Comparison of ENCODE assay signal across 10 cellular contexts in genomic region chr5:141941307-141941706, GRCh38. TPM values are rescaled to one million over a fixed set of nuclear protein-coding genes. Genes with fewer than 3 reads are reported as not detected.
DNase-seq lines count a peak whose midpoint lies in the region; ATAC-seq, FAIRE-seq and TF ChIP-seq lines count a peak whose summit lies in the region.
"Had no signal": no experiment of that assay in that cellular context is flagged by ENCODE, and none has a peak within 500 bp of the region (broad histone marks: within the 10 kb centered on the region; RNA-seq: fewer than 3 reads in every experiment).

No MANE protein-coding gene starts in this region.

- H3K27ac Mint-ChIP-seq in T-cell: peak overlapping the region; percentile 48 to 65
- H3K27ac Mint-ChIP-seq: activated T-helper 1 cell treated with anti-CD3 and anti-CD28 coated beads, Interleukin-12 subunit alpha, Interleukin-12 subunit beta, Interleukin-2, Interleukin-4 antibody, amounts not matched to agents 30 ng/mL and 10 ng/mL and 1 ng/mL, durations not matched to agents 14 hours and 24 hours and 36 hours had no signal

- peaks cover 2 to 49% (median 41%) of the 10 kb centered on the region in 9 donors for H3K4me1 ChIP-seq in heart right ventricle
- peaks cover 3% of the 10 kb centered on the region for H3K4me1 ChIP-seq in smooth muscle cell (ENCODE audit: low read depth)

- CTCF ChIA-PET in T-cell (lab: Charles Lee): interaction anchor here in 1 of 2 donors (0.6 to 2.0 kb wide), 2 partner anchors 18 to 19 kb away, joined by 3 to 9 read pairs; no protein-coding TSS in a partner anchor

- H3K27ac ChIP-seq in heart right ventricle (peak overlapping the region in 8 of 10 donors; percentile 34 to 77 (median 56)), smooth muscle cell (ENCODE audit: low read depth) (peak overlapping the region; percentile 34)

- intact Hi-C loops in heart right ventricle (cut with DNase I): no loop called here

- H3K27me3 ChIP-seq in heart right ventricle (no peaks in the 10 kb centered on the region), smooth muscle cell (ENCODE audit: low read depth) (no peaks in the 10 kb centered on the region)

- 54 to 76% methylated on average over 6 of the region's 6 CpGs for WGBS in heart right ventricle, 2 donors
- 82% methylated on average over 6 of the region's 6 CpGs for WGBS in smooth muscle cell (ENCODE audit: low lambda C conversion rate)

- H3K4me2 ChIP-seq in smooth muscle cell: peak overlapping the region; percentile 30

- no peak for FAIRE-seq in D721Med (lab: Jason Lieb, UNC)

- H4K20me1 ChIP-seq in smooth muscle cell (ENCODE audit: low read depth): peaks cover 5% of the 10 kb centered on the region

- peaks cover 20% of the 10 kb centered on the region for H3K36me3 Mint-ChIP-seq in T-cell

- H3K9me3 ChIP-seq in heart right ventricle (no peaks in the 10 kb centered on the region), smooth muscle cell (replicated peaks; ENCODE audit: low read depth) (no peaks in the 10 kb centered on the region)

- peaks cover 0 to 9% (median 2%) of the 10 kb centered on the region in 3 donors for H3K4me1 Mint-ChIP-seq in T-cell

- no peak overlapping the region for H3K4me3 Mint-ChIP-seq in T-cell
- H3K4me3 Mint-ChIP-seq: activated T-helper 1 cell treated with anti-CD3 and anti-CD28 coated beads, Interleukin-12 subunit alpha, Interleukin-12 subunit beta, Interleukin-2, Interleukin-4 antibody, amounts not matched to agents 30 ng/mL and 10 ng/mL and 1 ng/mL, durations not matched to agents 14 hours and 24 hours and 36 hours had no signal

- TF ChIP-seq CTCF in heart right ventricle (IDR thresholded peaks at IDR 0.05) (no peak), smooth muscle cell (IDR thresholded peaks at IDR 0.05; ENCODE audit: borderline replicate concordance, insufficient read depth, poor library complexity, severe bottlenecking) (no peak), D721Med (IDR thresholded peaks at IDR 0.05; ENCODE audit: insufficient read depth, missing control alignments) (no peak)

- POLR2A ChIA-PET in T-cell (lab: Charles Lee): interaction anchor here (1.2 to 1.5 kb wide), 2 partner anchors 10 to 18 kb away, joined by 3 to 4 read pairs; no protein-coding TSS in a partner anchor

- H3K9ac ChIP-seq in smooth muscle cell (ENCODE audit: low read depth): no peak overlapping the region

- no peak overlapping the region for H3K4me3 ChIP-seq in heart right ventricle
- H3K4me3 ChIP-seq in smooth muscle cell: no peak overlapping the region

- no peaks in the 10 kb centered on the region for H3K27me3 Mint-ChIP-seq in T-cell

- H3K9me3 Mint-ChIP-seq in T-cell: no peaks in the 10 kb centered on the region
- H3K9me3 Mint-ChIP-seq: activated T-helper 1 cell treated with anti-CD3 and anti-CD28 coated beads, Interleukin-12 subunit alpha, Interleukin-12 subunit beta, Interleukin-2, Interleukin-4 antibody, amounts not matched to agents 30 ng/mL and 10 ng/mL and 1 ng/mL, durations not matched to agents 14 hours and 24 hours and 36 hours had no signal

- no peaks in the 10 kb centered on the region for H3F3A ChIP-seq in smooth muscle cell (ENCODE audit: low read depth)

- DNase-seq in ELR (ENCODE audit: low read depth) (peak; percentile 27), T-cell (no peak), heart right ventricle (no peak), smooth muscle cell (lab: John Stamatoyannopoulos, UW; ENCODE audit: unreplicated experiment) (no peak), SK-N-DZ (ENCODE audit: low spot score) (no peak), D721Med (ENCODE audit: insufficient read length, low spot score) (no peak)
- no peak for DNase-seq in activated T-cell treated with anti-CD3 and anti-CD28 coated beads, Interleukin-2, amount 50 U/mL, for 1 hour
- DNase-seq: midbrain had no signal

- H3K79me2 ChIP-seq in smooth muscle cell (ENCODE audit: low read depth): no peaks in the 10 kb centered on the region

- no peak overlapping the region for H2AFZ ChIP-seq in smooth muscle cell (ENCODE audit: low read depth)

- H3K36me3 ChIP-seq in heart right ventricle: peaks cover 0 to 68% (median 30%) of the 10 kb centered on the region in 9 donors
- no peaks in the 10 kb centered on the region for H3K36me3 ChIP-seq in smooth muscle cell (ENCODE audit: low read depth)

- ATAC-seq in T-cell (replicated peaks in 1 of 4): no peak
- ATAC-seq in heart right ventricle: peak in 7 of 8 donors; percentile 7 to 46 (median 28)
- ATAC-seq in HG03565 (IDR thresholded peaks at IDR 0.05; ENCODE audit: unreplicated experiment): no peak

RNA-seq across cellular contexts. Expression of gene PCDH12, which starts 16.7 kb away (rescaled TPM):
- total RNA-seq in T-cell: under 1 TPM in 2 of 5 donors, not detected in 3; 0.07 to 0.09 TPM
- 10 to 100 TPM in 5 of 10 donors, 1 to 10 TPM in 5; 4.9 to 16.6 (median 9.6) TPM for total RNA-seq in heart right ventricle
- 1 to 10 TPM; 3.6 to 3.7 TPM for polyA plus RNA-seq in heart right ventricle
- total RNA-seq in smooth muscle cell: not detected in 2 replicates
- polyA plus RNA-seq in smooth muscle cell: 0.21 and 0.25 TPM in 2 replicates
- polyA plus RNA-seq in SK-N-DZ (2014; cell fraction: cytosol; rRNA removed): 0.03 TPM in 1 of 2 replicates, not detected in the other
- polyA plus RNA-seq in SK-N-DZ (2014; cell fraction: nucleus; rRNA removed): 0.04 TPM in 1 of 2 replicates, not detected in the other

RNA-seq across cellular contexts. Expression of gene DELE1, which starts 17.6 kb away (rescaled TPM):
- total RNA-seq in T-cell (100 to 1,000 TPM in 1 of 5 donors, 10 to 100 TPM in 4; 80.3 to 130 (median 85.2) TPM), heart right ventricle (100 to 1,000 TPM in 6 of 10 donors, 10 to 100 TPM in 4; 82.1 to 192 (median 141) TPM), smooth muscle cell (32.0 and 35.8 TPM in 2 replicates)
- polyA plus RNA-seq in heart right ventricle (10 to 100 TPM; 50.1 to 69.8 TPM), smooth muscle cell (20.7 and 21.5 TPM in 2 replicates)
- 88.5 and 96.7 TPM in 2 replicates for polyA plus RNA-seq in SK-N-DZ (2014; cell fraction: cytosol; rRNA removed)
- polyA plus RNA-seq in SK-N-DZ (2014; cell fraction: nucleus; rRNA removed): 283 and 313 TPM in 2 replicates

RNA-seq across cellular contexts. Expression of gene RNF14, which starts 27.6 kb away (rescaled TPM):
- total RNA-seq in T-cell (10 to 100 TPM; 16.4 to 35.8 (median 28.2) TPM), heart right ventricle (100 to 1,000 TPM in 6 of 10 donors, 10 to 100 TPM in 4; 84.6 to 130 (median 102) TPM), smooth muscle cell (75.9 and 76.4 TPM in 2 replicates)
- polyA plus RNA-seq in heart right ventricle (10 to 100 TPM; 20.3 to 44.9 TPM), smooth muscle cell (43.8 and 45.1 TPM in 2 replicates)
- polyA plus RNA-seq in SK-N-DZ (2014; cell fraction: cytosol; rRNA removed): 26.3 and 31.2 TPM in 2 replicates
- 17.5 and 22.5 TPM in 2 replicates for polyA plus RNA-seq in SK-N-DZ (2014; cell fraction: nucleus; rRNA removed)

Comparison
In these comparisons a context has a peak if more than half of its experiments do, and no peak if none do; other contexts are left out.
1. ATAC-seq: peak in heart right ventricle (7 of 8); none in T-cell (0 of 4) and HG03565 (single experiment).